ENCODE assay signal across 8 cellular contexts in the genomic region with DNA sequence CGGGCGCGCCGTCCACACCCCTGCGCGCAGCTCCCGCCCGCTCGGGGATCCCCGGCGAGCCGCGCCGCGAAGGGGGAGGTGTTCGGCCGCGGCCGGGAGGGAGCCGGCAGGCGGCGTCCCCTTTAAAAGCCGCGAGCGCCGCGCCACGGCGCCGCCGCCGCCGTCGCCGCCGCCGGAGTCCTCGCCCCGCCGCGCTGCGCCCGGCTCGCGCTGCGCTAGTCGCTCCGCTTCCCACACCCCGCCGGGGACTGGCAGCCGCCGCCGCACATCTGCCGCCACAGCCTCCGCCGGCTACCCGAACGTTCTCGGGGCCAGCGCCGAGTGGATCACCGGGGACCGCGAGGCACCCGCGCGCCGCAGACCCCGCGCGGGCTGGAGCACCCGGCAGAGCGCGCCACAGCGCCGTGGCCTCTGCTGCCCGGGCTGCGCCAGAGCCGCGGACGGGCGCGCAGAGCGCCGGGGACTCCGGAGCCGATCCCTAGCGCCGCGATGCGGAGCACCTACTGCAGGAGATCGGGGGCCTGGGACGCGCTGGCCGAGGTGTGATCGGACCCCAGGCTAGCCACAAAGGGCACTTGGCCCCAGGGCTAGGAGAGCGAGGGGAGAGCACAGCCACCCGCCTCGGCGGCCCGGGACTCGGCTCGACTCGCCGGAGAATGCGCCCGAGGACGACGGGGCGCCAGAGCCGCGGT. TPM values are rescaled to one million over a fixed set of nuclear protein-coding genes. Genes with fewer than 3 reads are reported as not detected.
A peak's percentile ranks its signal among the peaks of the same experiment; 100 is the strongest.
DNase-seq lines count a peak whose midpoint lies in the region; ATAC-seq and TF ChIP-seq lines count a peak whose summit lies in the region.

TSS of gene BMP2 (plus strand) at position 151 of the 692 bp plus-strand sequence. CDS start 2,441 bp downstream, outside the sequence.

- WGBS in iPS DF 6.9 (ENCODE audit: insufficient coverage, insufficient read length): no CpG with 5 or more reads among the region's 112 CpGs
- under 1% methylated on average over 83 of the region's 112 CpGs for WGBS in prostate gland

- no peak for TF ChIP-seq POLR2A in prostate gland (IDR thresholded peaks at IDR 0.05)

- no peaks in the 10 kb centered on the region for H3K9me3 ChIP-seq in iPS DF 6.9 (ENCODE audit: control insufficient read depth, insufficient read depth, low read length)
- no peaks in the 10 kb centered on the region for H3K9me3 ChIP-seq in prostate gland

- H3K27ac ChIP-seq in iPS DF 6.9 (ENCODE audit: low read length) (no peak within 1 kb of the TSS), prostate gland (peak within 1 kb of the TSS; percentile 38 to 55)

- H3K36me3 ChIP-seq in iPS DF 6.9 (ENCODE audit: control insufficient read depth, insufficient read depth, low read length) (no peaks in the 10 kb centered on the region), prostate gland (no peaks in the 10 kb centered on the region)

- intact Hi-C loops in prostate gland (cut with DNase I): loop anchor here (10.0 kb wide), 1 partner anchor 1087 kb away; no protein-coding TSS in a partner anchor

- H3K4me3 ChIP-seq in iPS DF 6.9 (ENCODE audit: low read length): peak within 1 kb of the TSS; percentile 88
- peak within 1 kb of the TSS; percentile 40 to 50 for H3K4me3 ChIP-seq in prostate gland

- peak; percentile 20 for DNase-seq in stimulated activated CD4-positive, alpha-beta T cell treated with anti-CD3 and anti-CD28 coated beads, Interleukin-15, amount 100 ng/mL, for 24 hours
- DNase-seq in stimulated activated CD4-positive, alpha-beta T cell treated with anti-CD3 and anti-CD28 coated beads, Interleukin-4, amount 100 ng/mL, for 4 hours: no peak
- DNase-seq in NCI-H510A treated with DMSO at 0.1 percent for 48 hours (lab: John Stamatoyannopoulos, UW) (peak; percentile 45), astrocyte of the hippocampus (ENCODE audit: low read depth, low spot score) (peak; percentile 88), iPS DF 6.9 (ENCODE audit: low read depth, low spot score) (no peak), prostate gland (ENCODE audit: low spot score) (peak; percentile 16)
- no peak for DNase-seq in central memory CD4-positive, alpha-beta T cell

- ATAC-seq in HG02840 (IDR thresholded peaks at IDR 0.05; ENCODE audit: low FRiP score, unreplicated experiment): peak; percentile 50

- H3K27me3 ChIP-seq in iPS DF 6.9 (ENCODE audit: control insufficient read depth, insufficient read depth, low read length): peaks cover 12% of the 10 kb centered on the region; the same call in 1 of the 2 replicates
- H3K27me3 ChIP-seq in prostate gland (replicated peaks; ENCODE audit: insufficient read depth): no peaks in the 10 kb centered on the region

- H3K4me1 ChIP-seq in iPS DF 6.9 (ENCODE audit: control insufficient read depth, insufficient read depth, low read length) (peaks cover 5% of the 10 kb centered on the region), prostate gland (replicated peaks) (no peaks in the 10 kb centered on the region)

- TF ChIP-seq CTCF in prostate gland (IDR thresholded peaks at IDR 0.05): peak in 1 of 4 experiments; percentile 12

RNA-seq across cellular contexts. Expression of gene BMP2, which starts in this region (rescaled TPM):
- 1 to 10 TPM; 4.3 to 5.6 TPM for total RNA-seq in prostate gland

Comparison
In these comparisons a context has a peak if more than half of its experiments do, and no peak if none do; other contexts are left out.
1. DNase-seq: peak in stimulated activated CD4-positive, alpha-beta T cell treated with anti-CD3 and anti-CD28 coated beads, Interleukin-15, amount 100 ng/mL, for 24 hours (single experiment), NCI-H510A treated with DMSO at 0.1 percent for 48 hours (single experiment), astrocyte of the hippocampus (single experiment) and prostate gland (single experiment); none in stimulated activated CD4-positive, alpha-beta T cell treated with anti-CD3 and anti-CD28 coated beads, Interleukin-4, amount 100 ng/mL, for 4 hours (0 of 2), iPS DF 6.9 (single experiment) and central memory CD4-positive, alpha-beta T cell (single experiment).